Comparison of ENCODE assay signal across 23 cellular contexts in genomic region chr3:100169186-100169585, GRCh38. TPM values are rescaled to one million over a fixed set of nuclear protein-coding genes. Genes with fewer than 3 reads are reported as not detected.
DNase-seq lines count a peak whose midpoint lies in the region; ATAC-seq and TF ChIP-seq lines count a peak whose summit lies in the region.
"Had no signal": no experiment of that assay in that cellular context is flagged by ENCODE, and none has a peak within 500 bp of the region (broad histone marks: within the 10 kb centered on the region; RNA-seq: fewer than 3 reads in every experiment).

No MANE protein-coding gene starts in this region.

- DNase-seq in KBM-7 (peak; percentile 47), NCI-H82 treated with DMSO at 0.1 percent for 48 hours (lab: John Stamatoyannopoulos, UW; ENCODE audit: unreplicated experiment) (peak; percentile 16), dermis blood vessel endothelial cell (peak; percentile 79), psoas muscle (peak in 1 of 2 donors; percentile 16), spleen (no peak), NCI-H226 (no peak), uterus (no peak)
- DNase-seq: activated CD4-positive, alpha-beta T cell treated with anti-CD3 and anti-CD28 coated beads, Interleukin-2, amount 50 U/mL, for 48 hours; activated T-cell treated with anti-CD3 and anti-CD28 coated beads, Interleukin-2, amount 50 U/mL, for 4 hours; Calu3; GDM1; GM23248; MM.1S; NCI-H2081 treated with DMSO at 0.1 percent for 48 hours; RPMI8226; WERI-Rb-1 had no signal

- TF ChIP-seq CTCF in psoas muscle (IDR thresholded peaks at IDR 0.05) (no peak), spleen (IDR thresholded peaks at IDR 0.05 in 8 of 11, conservative IDR thresholded peaks at IDR 0.05 in 3 of 11) (no peak), uterus (IDR thresholded peaks at IDR 0.05) (no peak)

- 16 to 34% (median 17%) methylated on average over 2 of the region's 2 CpGs for WGBS in psoas muscle, 3 donors
- WGBS in spleen, 5 donors: 47 to 58% (median 53%) methylated on average over 2 of the region's 2 CpGs

- intact Hi-C loops in psoas muscle (cut with DNase I): no loop called here
- intact Hi-C loops in spleen (cut with DNase I; ENCODE audit: low total_unique reads): no loop called here
- intact Hi-C loops in uterus (cut with DNase I; ENCODE audit: low total_unique reads): no loop called here

- H3K4me3 ChIP-seq in psoas muscle: no peak overlapping the region
- H3K4me3 ChIP-seq in spleen: no peak overlapping the region
- no peak overlapping the region for H3K4me3 ChIP-seq in uterus
- H3K4me3 ChIP-seq: breast epithelium, esophagus muscularis mucosa, GM23248, hepatocyte had no signal

- H3K9me3 ChIP-seq in psoas muscle: no peaks in the 10 kb centered on the region
- no peaks in the 10 kb centered on the region for H3K9me3 ChIP-seq in spleen
- H3K9me3 ChIP-seq in uterus: no peaks in the 10 kb centered on the region
- H3K9me3 ChIP-seq: breast epithelium, esophagus muscularis mucosa, neutrophil had no signal

- H3K27ac ChIP-seq in psoas muscle: peak overlapping the region; percentile 61
- no peak overlapping the region for H3K27ac ChIP-seq in spleen
- H3K27ac ChIP-seq in uterus: no peak overlapping the region
- H3K27ac ChIP-seq: breast epithelium, esophagus muscularis mucosa, GM23248, hepatocyte, neutrophil, WERI-Rb-1 had no signal

- no peaks in the 10 kb centered on the region for H3K36me3 ChIP-seq in psoas muscle (ENCODE audit: insufficient read depth in 1 of 2, low read depth in 1 of 2)
- H3K36me3 ChIP-seq in spleen: peaks cover 0 to 40% (median 2%) of the 10 kb centered on the region in 6 donors
- no peaks in the 10 kb centered on the region for H3K36me3 ChIP-seq in uterus
- H3K36me3 ChIP-seq: breast epithelium, neutrophil had no signal

- in situ Hi-C loops in KBM-7 (cut with MboI; ENCODE audit: low pct_unique_long_range_greater_than_20kb, low sequenced_read_pairs): no loop called here

- no peak for ATAC-seq in psoas muscle
- ATAC-seq: activated naive CD4-positive, alpha-beta T cell treated with anti-CD3 and anti-CD28 coated beads, Interleukin-2, amount 50 U/mL, for 72 hours; activated T-cell treated with anti-CD3 and anti-CD28 coated beads, Interleukin-2, amount 50 U/mL, for 4 hours; HepG2; sciatic nerve had no signal

- H3K27me3 ChIP-seq in psoas muscle (ENCODE audit: insufficient read depth in 3 of 3, low read length in 2 of 3) (no peaks in the 10 kb centered on the region), spleen (replicated peaks in 1 of 7) (no peaks in the 10 kb centered on the region), uterus (no peaks in the 10 kb centered on the region)
- H3K27me3 ChIP-seq: breast epithelium, esophagus muscularis mucosa, hepatocyte, neutrophil had no signal

- H3K4me1 ChIP-seq in psoas muscle (peaks cover 59% of the 10 kb centered on the region), spleen (peaks cover 0 to 6% (median 0%) of the 10 kb centered on the region in 6 donors), uterus (no peaks in the 10 kb centered on the region)
- H3K4me1 ChIP-seq: breast epithelium had no signal

- no peak for TF ChIP-seq POLR2A in spleen (IDR thresholded peaks at IDR 0.05)
- TF ChIP-seq POLR2A in uterus (IDR thresholded peaks at IDR 0.05): no peak

RNA-seq across cellular contexts. Expression of gene FILIP1L, which starts 54.9 kb away (rescaled TPM):
- 22.0 and 42.7 TPM in 2 replicates for total RNA-seq in dermis blood vessel endothelial cell
- total RNA-seq in psoas muscle: 100 to 1,000 TPM in 3 of 4 donors, 10 to 100 TPM in 1; 78.5 to 274 (median 138) TPM
- 10 to 100 TPM in 2 of 3 donors, 1 to 10 TPM in 1; 9.2 to 28.0 (median 15.5) TPM for polyA plus RNA-seq in psoas muscle
- total RNA-seq in spleen: 10 to 100 TPM; 17.6 to 47.7 (median 41.3) TPM
- 10 to 100 TPM; 11.1 to 15.2 (median 14.0) TPM for polyA plus RNA-seq in spleen
- total RNA-seq in uterus: 10 to 100 TPM; 48.5 to 99.1 (median 66.3) TPM

Comparison
In these comparisons a context has a peak if more than half of its experiments do, and no peak if none do; other contexts are left out.
1. DNase-seq: peak in KBM-7 (single experiment), NCI-H82 treated with DMSO at 0.1 percent for 48 hours (single experiment) and dermis blood vessel endothelial cell (single experiment); none in spleen (single experiment), NCI-H226 (single experiment) and uterus (0 of 2).